In genomic region chr9:33852216-33852826, GRCh38 we compare ENCODE assay signal across 8 cellular contexts. TPM values are rescaled to one million over a fixed set of nuclear protein-coding genes. Genes with fewer than 3 reads are reported as not detected.
A peak's percentile ranks its signal among the peaks of the same experiment; 100 is the strongest.
DNase-seq lines count a peak whose midpoint lies in the region; ATAC-seq, FAIRE-seq and TF ChIP-seq lines count a peak whose summit lies in the region.

No MANE protein-coding gene starts in this region.

- no peaks in the 10 kb centered on the region for H3K9me3 ChIP-seq in H1 (ENCODE audit: insufficient read depth in 2 of 2, low read depth in 1 of 2, low read length in 1 of 2)

- H3K4me1 ChIP-seq in H1 (replicated peaks in 1 of 4; ENCODE audit: control insufficient read depth in 3 of 4, insufficient read depth in 4 of 4, low read length in 3 of 4), result peaks cover 0 to 6% (median 2%) of the 10 kb centered on the region in 4 experiments; a peak in 4 of 7 replicates

- no peaks in the 10 kb centered on the region for H3K9me3 Mint-ChIP-seq in activated CD4-positive, alpha-beta memory T cell treated with anti-CD3 and anti-CD28 coated beads, Interleukin-2, amount 10 ng/mL, durations not matched to agents 7 days and 5 days
- H3K9me3 Mint-ChIP-seq in memory B cell, result no peaks in the 10 kb centered on the region

- H4K5ac ChIP-seq in H1 (ENCODE audit: insufficient read length, low read depth, low read length), result no peak overlapping the region

- no peak overlapping the region for H2AFZ ChIP-seq in H1 (ENCODE audit: low read length)

- H3K18ac ChIP-seq in H1 (ENCODE audit: extremely low read depth, low read length), result no peak overlapping the region

- CTCF ChIA-PET in activated CD4-positive, alpha-beta memory T cell treated with anti-CD3 and anti-CD28 coated beads, Interleukin-2, amount 10 ng/mL, durations not matched to agents 7 days and 5 days (lab: Charles Lee), result interaction anchor here (0.9 to 2.5 kb wide), 3 partner anchors 15 to 74 kb away, joined by 4 to 43 read pairs (median 7); partner anchors contain the start of gene UBE2R2
- CTCF ChIA-PET in H1 (lab: Charles Lee; ENCODE audit: partially characterized antibody), result interaction anchor here (0.6 to 3.2 kb wide), 13 partner anchors 8 to 403 kb away, joined by 3 to 27 read pairs (median 3); partner anchors contain the start of gene UBE2R2

- peak; percentile 69 for FAIRE-seq in H1 (lab: Jason Lieb, UNC)

- no peak overlapping the region for H2AK5ac ChIP-seq in H1 (ENCODE audit: low read depth, low read length)

- no peak for TF ChIP-seq EP300 in H1 (IDR thresholded peaks at IDR 0.05; ENCODE audit: borderline replicate concordance in 1 of 2, low read depth in 2 of 2, low read length in 2 of 2)

- no peak overlapping the region for H3K9ac ChIP-seq in H1 (replicated peaks in 1 of 4; ENCODE audit: extremely low read depth in 1 of 4, low read depth in 3 of 4, low read length in 3 of 4)

- no peak overlapping the region for H3K14ac ChIP-seq in H1 (ENCODE audit: insufficient read length)

- H3K4me3 Mint-ChIP-seq in activated CD4-positive, alpha-beta memory T cell treated with anti-CD3 and anti-CD28 coated beads, Interleukin-2, amount 10 ng/mL, durations not matched to agents 7 days and 5 days, result no peak overlapping the region
- H3K4me3 Mint-ChIP-seq in memory B cell, result no peak overlapping the region

- H3K4me1 Mint-ChIP-seq in activated CD4-positive, alpha-beta memory T cell treated with anti-CD3 and anti-CD28 coated beads, Interleukin-2, amount 10 ng/mL, durations not matched to agents 7 days and 5 days, result peaks cover 14% of the 10 kb centered on the region
- H3K4me1 Mint-ChIP-seq in memory B cell, result peaks cover 16% of the 10 kb centered on the region

- H4K91ac ChIP-seq in H1 (replicated peaks; ENCODE audit: insufficient read length, low read length), result no peak overlapping the region

- H3K27me3 ChIP-seq in H1 (replicated peaks in 1 of 4; ENCODE audit: control insufficient read depth in 3 of 4, extremely low read depth in 1 of 4, insufficient read depth in 3 of 4, low read length in 3 of 4), result no peaks in the 10 kb centered on the region

- H3K27ac ChIP-seq in H1 (ENCODE audit: low read depth, low read length), result no peak overlapping the region

- H3K36me3 ChIP-seq in H1 (ENCODE audit: control insufficient read depth in 2 of 4, insufficient read depth in 4 of 4, low read length in 3 of 4), result no peaks in the 10 kb centered on the region

- TF ChIP-seq CTCF in H1 (IDR thresholded peaks at IDR 0.05; ENCODE audit: control extremely low read depth in 1 of 3, insufficient read depth in 1 of 3, low read depth in 1 of 3, low read length in 3 of 3), result peak; percentile 20 to 61 (median 57)

- peak overlapping the region; percentile 65; the same call in 1 of the 2 replicates for H4K8ac ChIP-seq in H1 (ENCODE audit: extremely low read depth, insufficient read depth, low read length)

- H4K20me1 ChIP-seq in H1 (replicated peaks in 1 of 2; ENCODE audit: control insufficient read depth in 1 of 2, insufficient read depth in 2 of 2, low read length in 2 of 2), result peaks cover 10% of the 10 kb centered on the region in 2 experiments

- H3K23me2 ChIP-seq in H1 (ENCODE audit: low read depth, low read length), result no peaks in the 10 kb centered on the region

- no peak overlapping the region for H3K4ac ChIP-seq in H1 (replicated peaks; ENCODE audit: insufficient read length, low read depth, low read length)

- no peak overlapping the region for H2BK12ac ChIP-seq in H1 (ENCODE audit: low read depth, low read length)

- H3K56ac ChIP-seq in H1 (replicated peaks; ENCODE audit: insufficient read length, low read depth, low read length), result no peak overlapping the region

- H3K4me2 ChIP-seq in H1 (ENCODE audit: insufficient read depth in 1 of 2, low read depth in 2 of 2, low read length in 2 of 2), result no peak overlapping the region

- no peak overlapping the region for H2BK5ac ChIP-seq in H1 (ENCODE audit: low read depth, low read length)

- no peak overlapping the region for H2BK120ac ChIP-seq in H1 (replicated peaks; ENCODE audit: low read depth, low read length)

- H3K79me2 ChIP-seq in H1 (ENCODE audit: control insufficient read depth in 1 of 2, insufficient read depth in 2 of 2, low read length in 2 of 2), result peaks cover 0 to 97% of the 10 kb centered on the region in 2 experiments; a peak in 3 of 4 replicates

- no peak overlapping the region for H3K23ac ChIP-seq in H1 (ENCODE audit: insufficient read length)

- H2BK15ac ChIP-seq in H1 (ENCODE audit: low read length), result no peak overlapping the region

- no peak overlapping the region for H3K27ac Mint-ChIP-seq in activated CD4-positive, alpha-beta memory T cell treated with anti-CD3 and anti-CD28 coated beads, Interleukin-2, amount 10 ng/mL, durations not matched to agents 7 days and 5 days
- H3K27ac Mint-ChIP-seq in memory B cell, result peak overlapping the region; percentile 45

- no peaks in the 10 kb centered on the region for H3K27me3 Mint-ChIP-seq in activated CD4-positive, alpha-beta memory T cell treated with anti-CD3 and anti-CD28 coated beads, Interleukin-2, amount 10 ng/mL, durations not matched to agents 7 days and 5 days
- no peaks in the 10 kb centered on the region for H3K27me3 Mint-ChIP-seq in memory B cell

- 92% methylated on average over 8 of the region's 8 CpGs; no CpG with 5 or more reads in 1 of the 2 experiments for WGBS in H1 (ENCODE audit: extremely low coverage in 1 of 2, insufficient coverage in 1 of 2, insufficient read length in 1 of 2, insufficient replicate concordance in 2 of 2, low coverage in 1 of 2, low lambda C conversion rate in 2 of 2, missing lambda C conversion rate in 1 of 2), 2 experiments

- peak; percentile 82 for ATAC-seq in memory B cell (ENCODE audit: low read depth)
- no peak for ATAC-seq in GM19455 (IDR thresholded peaks at IDR 0.05; ENCODE audit: unreplicated experiment)

- peaks cover 4% of the 10 kb centered on the region; the same call in 1 of the 2 replicates for H3K79me1 ChIP-seq in H1 (ENCODE audit: low read depth, low read length)

- H3K36me3 Mint-ChIP-seq in activated CD4-positive, alpha-beta memory T cell treated with anti-CD3 and anti-CD28 coated beads, Interleukin-2, amount 10 ng/mL, durations not matched to agents 7 days and 5 days (ENCODE audit: low read depth), result peaks cover 2% of the 10 kb centered on the region
- no peaks in the 10 kb centered on the region for H3K36me3 Mint-ChIP-seq in memory B cell

- DNase-seq in DMS 273 (lab: John Stamatoyannopoulos, UW; ENCODE audit: unreplicated experiment) (peak; percentile 52), DMS 273 treated with DMSO at 0.1 percent for 48 hours (lab: John Stamatoyannopoulos, UW) (no peak), MV-4-11 (lab: John Stamatoyannopoulos, UW) (peak; percentile 32), H1 (ENCODE audit: low read depth in 1 of 2, low spot score in 2 of 2) (peak; percentile 5 to 55), memory B cell (ENCODE audit: low spot score in 2 of 2) (peak; percentile 54 to 57)
- DNase-seq in activated CD4-positive, alpha-beta memory T cell treated with anti-CD3 and anti-CD28 coated beads, Interleukin-2, amount 10 ng/mL, durations not matched to agents 7 days and 5 days, result peak; percentile 46
- DNase-seq in stimulated activated CD8-positive, alpha-beta memory T cell treated with anti-CD3 and anti-CD28 coated beads, Interleukin-7, amount 100 ng/mL, for 1 hour (ENCODE audit: low read depth in 2 of 2), result peak; percentile 20 to 21

- TF ChIP-seq RAD21 in H1 (IDR thresholded peaks at IDR 0.05 in 1 of 2, conservative IDR thresholded peaks at IDR 0.05 in 1 of 2; ENCODE audit: low read depth in 2 of 2, low read length in 2 of 2), result peak; percentile 59 to 72; a peak in 3 of 4 replicates

- no peak overlapping the region for H2BK20ac ChIP-seq in H1 (ENCODE audit: low read length)

- no peak overlapping the region for H3K4me3 ChIP-seq in H1 (ENCODE audit: extremely low read depth in 1 of 4, insufficient read depth in 2 of 4, low read depth in 3 of 4, low read length in 4 of 4)

- POLR2A ChIA-PET in activated CD4-positive, alpha-beta memory T cell treated with anti-CD3 and anti-CD28 coated beads, Interleukin-2, amount 10 ng/mL, durations not matched to agents 7 days and 5 days (lab: Charles Lee), result interaction anchor here (1.0 kb wide), 1 partner anchor 39 kb away, joined by 4 read pairs; no protein-coding TSS in a partner anchor
- POLR2A ChIA-PET in H1 (lab: Charles Lee; ENCODE audit: partially characterized antibody), result interaction anchor here (2.0 kb wide), 1 partner anchor 36 kb away, joined by 5 read pairs; no protein-coding TSS in a partner anchor

- no peak for TF ChIP-seq POLR2A in H1 (IDR thresholded peaks at IDR 0.05; ENCODE audit: control extremely low read depth in 1 of 2, low read depth in 2 of 2, low read length in 2 of 2)

TF ChIP-seq in H1, 55 proteins besides CTCF, POLR2A, EP300 and RAD21 (continues in another document):
- no peak for TF ChIP-seq SP1 (IDR thresholded peaks at IDR 0.05; ENCODE audit: low read depth, low read length)
- no peak for TF ChIP-seq BCL11A (IDR thresholded peaks at IDR 0.05; ENCODE audit: low read depth in 2 of 2, low read length in 2 of 2)
- TF ChIP-seq PHF8 (conservative IDR thresholded peaks at IDR 0.05; ENCODE audit: low read depth, low read length), result no peak
- TF ChIP-seq SIRT6 (IDR thresholded peaks at IDR 0.05; ENCODE audit: low read length), result no peak

RNA-seq across cellular contexts. Expression of gene UBE2R2, which starts 35.4 kb away (rescaled TPM):
- total RNA-seq in activated CD4-positive, alpha-beta memory T cell treated with anti-CD3 and anti-CD28 coated beads, Interleukin-2, amount 10 ng/mL, durations not matched to agents 7 days and 5 days, result 10 to 100 TPM; 35.8 to 37.7 TPM
- 42.1 and 42.4 TPM in 2 replicates for total RNA-seq in H1 (2021; fragmentation: NEBNext Ultra II Directional; extraction: Animal tissue kit (Norgen Biotek cat#: 25700))
- 15.6 and 19.4 TPM in 2 replicates for polyA plus RNA-seq in H1 (2011; rRNA removed)
- polyA plus RNA-seq in H1 (2011; cell fraction: cytosol; rRNA removed), result 21.2 TPM
- 12.1 TPM for polyA plus RNA-seq in H1 (2011; cell fraction: nucleus; rRNA removed)
- 33.5 to 49.2 TPM (median 34.5 TPM) in 4 replicates for polyA plus RNA-seq in H1 (2012, experiment 1 of 2)
- 35.5 TPM for polyA plus RNA-seq in H1 (2012, experiment 2 of 2)
- 41.1 TPM for polyA plus RNA-seq in H1 (2013, experiment 1 of 2)
- polyA plus RNA-seq in H1 (2013, experiment 2 of 2), result 41.0 TPM
- polyA minus RNA-seq in H1 (2011; rRNA and poly(A)+ RNA removed), result 22.7 and 23.2 TPM in 2 replicates
- 20.3 TPM for polyA minus RNA-seq in H1 (2011; cell fraction: cytosol; rRNA and poly(A)+ RNA removed)
- 18.8 TPM for polyA minus RNA-seq in H1 (2011; cell fraction: nucleus; rRNA and poly(A)+ RNA removed)

RNA-seq across cellular contexts. Expression of gene PRSS3, which starts 57.0 kb away (rescaled TPM):
- total RNA-seq in activated CD4-positive, alpha-beta memory T cell treated with anti-CD3 and anti-CD28 coated beads, Interleukin-2, amount 10 ng/mL, durations not matched to agents 7 days and 5 days, result not detected
- total RNA-seq in H1 (2021; fragmentation: NEBNext Ultra II Directional; extraction: Animal tissue kit (Norgen Biotek cat#: 25700)), result not detected in 2 replicates
- polyA plus RNA-seq in H1 (2011; rRNA removed), result 0.12 TPM in 1 of 2 replicates, not detected in the other
- polyA plus RNA-seq in H1 (2011; cell fraction: cytosol; rRNA removed), result not detected
- polyA plus RNA-seq in H1 (2011; cell fraction: nucleus; rRNA removed), result not detected
- not detected in 4 replicates for polyA plus RNA-seq in H1 (2012, experiment 1 of 2)
- polyA plus RNA-seq in H1 (2012, experiment 2 of 2), result not detected
- 0.14 TPM for polyA plus RNA-seq in H1 (2013, experiment 1 of 2)
- polyA plus RNA-seq in H1 (2013, experiment 2 of 2), result 0.13 TPM
- not detected in 2 replicates for polyA minus RNA-seq in H1 (2011; rRNA and poly(A)+ RNA removed)
- not detected for polyA minus RNA-seq in H1 (2011; cell fraction: cytosol; rRNA and poly(A)+ RNA removed)
- not detected for polyA minus RNA-seq in H1 (2011; cell fraction: nucleus; rRNA and poly(A)+ RNA removed)
